ENCODE assay signal across 2 cellular contexts in genomic region chr17:19714542-19715411, GRCh38.
TF ChIP-seq lines count a peak whose summit lies in the region.

No MANE protein-coding gene starts in this region.

TF ChIP-seq in Ishikawa, 13 proteins besides CTCF, POLR2A, EP300 and RAD21 (continued from another document):
- TF ChIP-seq NFIC (IDR thresholded peaks at IDR 0.05), result peak; percentile 89
- peak; percentile 90; the same call in 1 of the 2 replicates for TF ChIP-seq MAX (IDR thresholded peaks at IDR 0.05)
- no peak for TF ChIP-seq ZBTB7A (IDR thresholded peaks at IDR 0.05; ENCODE audit: low read depth)
- 0 out of 2 replicates have a peak, but pooled peaks have one; percentile 5 for TF ChIP-seq EGR1 (IDR thresholded peaks at IDR 0.05)
- TF ChIP-seq CREB1 (IDR thresholded peaks at IDR 0.05; ENCODE audit: low read depth), result no peak
- TF ChIP-seq FOXM1 (IDR thresholded peaks at IDR 0.05; ENCODE audit: borderline replicate concordance, low read depth), result peak; percentile 57; the same call in 1 of the 2 replicates
- peak; percentile 87 for TF ChIP-seq TCF12 (IDR thresholded peaks at IDR 0.05; ENCODE audit: low read depth)

TF ChIP-seq in WTC11, 78 proteins besides CTCF, POLR2A, EP300 and RAD21 (continued from another document):
- no peak for TF ChIP-seq ZNF263 (CRISPR knock-in tag; IDR thresholded peaks at IDR 0.05; ENCODE audit: low read depth)
- TF ChIP-seq SP1 (CRISPR knock-in tag; conservative IDR thresholded peaks at IDR 0.05), result no peak
- no peak for TF ChIP-seq ZNF423 (CRISPR knock-in tag; IDR thresholded peaks at IDR 0.05)
